Comparison of ENCODE assay signal across 1 cellular context in genomic region chr19:5106971-5107370, GRCh38.
TF ChIP-seq lines count a peak whose summit lies in the region.

No MANE protein-coding gene starts in this region.

TF ChIP-seq in H1, 55 proteins besides CTCF, POLR2A, EP300 and RAD21 (continued from another document):
- TF ChIP-seq CHD7 (IDR thresholded peaks at IDR 0.05; ENCODE audit: insufficient replicate concordance, low read length) (no peak), JUND (IDR thresholded peaks at IDR 0.05; ENCODE audit: low read length) (no peak)
